ENCODE assay signal across 10 cellular contexts in genomic region chr1:54861070-54861761, GRCh38. TPM values are rescaled to one million over a fixed set of nuclear protein-coding genes. Genes with fewer than 3 reads are reported as not detected.
A peak's percentile ranks its signal among the peaks of the same experiment; 100 is the strongest.
DNase-seq lines count a peak whose midpoint lies in the region; ATAC-seq and TF ChIP-seq lines count a peak whose summit lies in the region.
"Had no signal": no experiment of that assay in that cellular context is flagged by ENCODE, and none has a peak within 500 bp of the region (broad histone marks: within the 10 kb centered on the region; RNA-seq: fewer than 3 reads in every experiment).

No MANE protein-coding gene starts in this region.

- TF ChIP-seq EP300 in tibial nerve (IDR thresholded peaks at IDR 0.05) = no peak

- POLR2A ChIA-PET in CD4-positive, alpha-beta memory T cell (lab: Charles Lee; ENCODE audit: partially characterized antibody) = no interaction called here

- CTCF ChIA-PET in CD4-positive, alpha-beta memory T cell (lab: Charles Lee; ENCODE audit: partially characterized antibody) = no interaction called here

- no peaks in the 10 kb centered on the region for H3K36me3 ChIP-seq in BLaER1
- peaks cover 0 to 86% (median 0%) of the 10 kb centered on the region in 3 donors for H3K36me3 ChIP-seq in tibial nerve
- no peaks in the 10 kb centered on the region for H3K36me3 ChIP-seq in CD4-positive, alpha-beta memory T cell (ENCODE audit: insufficient read depth, low read length)
- H3K36me3 ChIP-seq: neutrophil had no signal

- TF ChIP-seq CTCF in tibial nerve (IDR thresholded peaks at IDR 0.05) = no peak

- H3K9me3 ChIP-seq in BLaER1 = no peaks in the 10 kb centered on the region
- no peaks in the 10 kb centered on the region for H3K9me3 ChIP-seq in tibial nerve
- H3K9me3 ChIP-seq in CD4-positive, alpha-beta memory T cell (ENCODE audit: control insufficient read depth in 1 of 2, low read length in 2 of 2) = no peaks in the 10 kb centered on the region
- H3K9me3 ChIP-seq: neutrophil had no signal

- H3K4me1 ChIP-seq in BLaER1 = peaks cover 23% of the 10 kb centered on the region
- no peaks in the 10 kb centered on the region for H3K4me1 ChIP-seq in tibial nerve
- no peaks in the 10 kb centered on the region for H3K4me1 ChIP-seq in CD4-positive, alpha-beta memory T cell (ENCODE audit: insufficient read depth, low read length)

- H3K27me3 ChIP-seq in BLaER1 (no peaks in the 10 kb centered on the region), tibial nerve (no peaks in the 10 kb centered on the region)
- no peaks in the 10 kb centered on the region for H3K27me3 ChIP-seq in CD4-positive, alpha-beta memory T cell (ENCODE audit: insufficient read depth, low read length)
- H3K27me3 ChIP-seq: neutrophil had no signal

- WGBS in tibial nerve, 2 donors = 61 to 66% methylated on average over 5 of the region's 5 CpGs

- H3K27ac ChIP-seq in BLaER1 (peak overlapping the region; percentile 63; the same call in 1 of the 2 replicates), tibial nerve (no peak overlapping the region)
- H3K27ac ChIP-seq in CD4-positive, alpha-beta memory T cell (ENCODE audit: low read depth, low read length) = no peak overlapping the region
- H3K27ac ChIP-seq: neutrophil had no signal

- peaks cover 1 to 15% of the 10 kb centered on the region in 2 donors for H3K36me3 Mint-ChIP-seq in CD4-positive, alpha-beta memory T cell

- H3K27me3 Mint-ChIP-seq in CD4-positive, alpha-beta memory T cell = no peaks in the 10 kb centered on the region

- peak overlapping the region in 2 of 7 donors; percentile 48 to 51 for H3K27ac Mint-ChIP-seq in CD4-positive, alpha-beta memory T cell

- H3K4me3 ChIP-seq in BLaER1 (no peak overlapping the region), tibial nerve (no peak overlapping the region)
- no peak overlapping the region for H3K4me3 ChIP-seq in CD4-positive, alpha-beta memory T cell (ENCODE audit: low read length in 2 of 2)

- 0 out of 2 replicates have a peak overlapping the region, but pooled peaks have one; percentile 3 for H3K9ac ChIP-seq in BLaER1

- peaks cover 0 to 3% (median 0%) of the 10 kb centered on the region in 4 donors for H3K4me1 Mint-ChIP-seq in CD4-positive, alpha-beta memory T cell

- H3K4me3 Mint-ChIP-seq in CD4-positive, alpha-beta memory T cell = no peak overlapping the region

- DNase-seq in SIG-M5 treated with dmso at 0.1 percent for 504 hours (lab: John Stamatoyannopoulos, UW; ENCODE audit: unreplicated experiment) (peak; percentile 77), glomerular visceral epithelial cell (ENCODE audit: extremely low spot score) (peak; percentile 89), HK-2 (ENCODE audit: unreplicated experiment) (no peak), DMS79 treated with DMSO at 0.1 percent for 48 hours (lab: John Stamatoyannopoulos, UW) (no peak), tibial nerve (ENCODE audit: low spot score in 2 of 2) (no peak)
- DNase-seq in CD4-positive, alpha-beta memory T cell = no peak
- DNase-seq: NCI-H2081 had no signal

- peak overlapping the region; percentile 61 for H3K4me2 ChIP-seq in BLaER1

- intact Hi-C loops in CD4-positive, alpha-beta memory T cell (cut with micrococcal nuclease) = no loop called here

- no peak for TF ChIP-seq POLR2A in tibial nerve (IDR thresholded peaks at IDR 0.05)

- ATAC-seq in GM21619 (IDR thresholded peaks at IDR 0.05; ENCODE audit: unreplicated experiment) = peak; percentile 76

- H3K9me3 Mint-ChIP-seq in CD4-positive, alpha-beta memory T cell = peaks cover 0 to 2% (median 0%) of the 10 kb centered on the region in 8 donors

- H4K20me1 ChIP-seq in BLaER1 = no peaks in the 10 kb centered on the region

RNA-seq across cellular contexts. Expression of gene DHCR24, which starts 25.8 kb away (rescaled TPM):
- total RNA-seq in tibial nerve = 100 to 1,000 TPM; 148 to 231 (median 219) TPM
- 1 to 10 TPM; 7.1 to 7.6 TPM for total RNA-seq in CD4-positive, alpha-beta memory T cell
- polyA plus RNA-seq in CD4-positive, alpha-beta memory T cell = 1 to 10 TPM; 5.9 to 9.9 TPM

Comparison
In these comparisons a context has a peak if more than half of its experiments do, and no peak if none do; other contexts are left out.
1. DNase-seq: peak in SIG-M5 treated with dmso at 0.1 percent for 504 hours (single experiment) and glomerular visceral epithelial cell (single experiment); none in HK-2 (single experiment), DMS79 treated with DMSO at 0.1 percent for 48 hours (single experiment), tibial nerve (0 of 2) and CD4-positive, alpha-beta memory T cell (0 of 5).
2. RNA of gene DHCR24, which starts 25.8 kb away (total RNA-seq): 148 to 231 TPM in tibial nerve; 7.1 to 7.6 TPM in CD4-positive, alpha-beta memory T cell; every median in the first group is over 10 times any median in the second.